In the genomic region with DNA sequence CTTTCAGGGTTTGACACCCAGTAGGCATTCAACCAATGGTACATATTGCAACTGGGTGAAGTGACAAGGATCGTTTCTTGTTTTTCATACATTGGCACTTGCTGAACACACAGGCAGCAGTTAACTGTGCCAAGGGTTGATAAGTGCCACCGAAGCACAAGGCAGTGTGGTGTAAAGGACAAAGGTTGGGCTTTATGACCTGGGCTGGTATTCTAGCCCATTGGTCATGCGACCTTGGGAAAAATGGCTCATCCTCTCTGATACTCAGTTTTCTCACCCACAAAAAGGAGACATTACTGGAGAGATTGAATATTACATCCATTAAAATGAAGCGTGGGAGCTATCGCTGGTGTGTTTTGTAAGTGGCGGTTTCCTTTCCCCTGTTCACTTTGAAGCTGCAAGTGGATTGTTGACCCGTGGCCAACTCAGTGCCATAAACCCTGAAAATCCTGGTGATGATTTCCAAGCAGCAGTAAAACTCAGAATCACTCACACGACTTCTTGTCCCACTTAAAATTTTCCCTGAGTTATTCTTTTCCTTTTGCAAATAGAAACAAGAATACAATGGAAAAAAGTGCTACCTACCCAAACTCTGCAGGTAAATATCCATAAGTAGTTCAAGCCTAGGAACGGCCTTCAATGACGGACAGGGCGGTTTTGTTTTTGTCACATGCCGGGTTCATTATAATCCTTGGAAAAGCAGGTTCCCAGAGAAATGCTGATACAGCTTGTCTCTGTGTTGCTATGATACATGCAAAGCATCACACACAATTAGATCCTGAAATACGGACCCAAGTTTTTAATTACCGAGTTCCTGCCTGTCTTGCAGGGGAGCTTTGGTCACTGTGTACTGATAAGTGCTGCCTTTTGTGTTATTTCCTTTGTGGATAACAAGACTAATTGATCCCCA, we compare ENCODE assay signal across 19 cellular contexts.
DNase-seq lines count a peak whose midpoint lies in the region; ATAC-seq and TF ChIP-seq lines count a peak whose summit lies in the region.
"Had no signal": no experiment of that assay in that cellular context is flagged by ENCODE, and none has a peak within 500 bp of the region (broad histone marks: within the 10 kb centered on the region; RNA-seq: fewer than 3 reads in every experiment).

No MANE protein-coding gene starts in this region.

- DNase-seq in Peyer's patch (peak in 2 of 3 donors; percentile 67 to 82), heart right ventricle (no peak), superior temporal gyrus (ENCODE audit: extremely low spot score) (peak; percentile 58), mesenteric fat pad (ENCODE audit: low spot score) (no peak)
- no peak for DNase-seq in stimulated activated naive CD8-positive, alpha-beta T cell treated with anti-CD3 and anti-CD28 coated beads, Interleukin-15, Interleukin-2, amounts not matched to agents 100 U/mL and 50 U/mL, for 24 hours
- DNase-seq: activated CD4-positive, alpha-beta T cell treated with anti-CD3 and anti-CD28 coated beads for 36 hours; CD8-positive, alpha-beta memory T cell; HFFc6; natural killer cell; NCI-H1694; OCI-M1; posterior cingulate gyrus; SHP77 treated with DMSO at 0.1 percent for 48 hours; stimulated activated CD4-positive, alpha-beta T cell treated with anti-CD3 and anti-CD28 coated beads, Interleukin-2, amount 100 ng/mL, for 48 hours; stimulated activated naive CD4-positive, alpha-beta T cell treated with Interleukin-2 at 50 U/mL for 16 hours; trophoblast cell had no signal

- TF ChIP-seq POLR2A in Peyer's patch (IDR thresholded peaks at IDR 0.05) = no peak

- TF ChIP-seq RAD21 in liver (IDR thresholded peaks at IDR 0.05) = peak; percentile 54 to 63

- H3K4me3 ChIP-seq in Peyer's patch (peak overlapping the region in 2 of 4 donors; percentile 24 to 43), heart right ventricle (no peak overlapping the region), liver (ENCODE audit: low read depth in 1 of 3, low read length in 3 of 3) (no peak overlapping the region)
- H3K4me3 ChIP-seq: smooth muscle cell had no signal

- intact Hi-C loops in heart right ventricle (cut with DNase I) = loop anchor here in 1 of 10 donors (10.0 kb wide), 1 partner anchor 196 kb away; no protein-coding TSS in a partner anchor

- peaks cover 0 to 15% (median 2%) of the 10 kb centered on the region in 4 donors for H3K4me1 ChIP-seq in Peyer's patch
- H3K4me1 ChIP-seq in heart right ventricle = peaks cover 0 to 16% (median 0%) of the 10 kb centered on the region in 9 donors
- H3K4me1 ChIP-seq in liver (ENCODE audit: control insufficient read depth in 4 of 4, insufficient read depth in 4 of 4, low read length in 3 of 4) = peaks cover 2 to 26% (median 13%) of the 10 kb centered on the region in 4 donors

- H3K36me3 ChIP-seq in Peyer's patch = no peaks in the 10 kb centered on the region
- H3K36me3 ChIP-seq in heart right ventricle = no peaks in the 10 kb centered on the region
- H3K36me3 ChIP-seq in liver (ENCODE audit: control insufficient read depth in 4 of 4, insufficient read depth in 3 of 4, low read depth in 1 of 4, low read length in 3 of 4) = no peaks in the 10 kb centered on the region

- no peak overlapping the region for H3K9ac ChIP-seq in liver (ENCODE audit: low read depth in 1 of 2, low read length in 2 of 2)

- 54 to 73% methylated on average over 14 of the region's 14 CpGs for WGBS in heart right ventricle, 2 donors
- WGBS in liver = 31% methylated on average over 14 of the region's 14 CpGs

- H3K9me3 ChIP-seq in Peyer's patch (no peaks in the 10 kb centered on the region), heart right ventricle (no peaks in the 10 kb centered on the region), liver (ENCODE audit: control insufficient read depth in 4 of 4, low read length in 3 of 4) (no peaks in the 10 kb centered on the region)

- ATAC-seq in heart right ventricle (peak in 5 of 8 donors; percentile 49 to 73 (median 60)), HG03432 (IDR thresholded peaks at IDR 0.05; ENCODE audit: unreplicated experiment) (no peak)
- no peak for ATAC-seq in stimulated activated naive CD8-positive, alpha-beta T cell treated with anti-CD3 and anti-CD28 coated beads, Interleukin-15, Interleukin-2, amounts not matched to agents 100 U/mL and 50 U/mL, for 24 hours
- ATAC-seq: activated CD4-positive, alpha-beta T cell treated with anti-CD3 and anti-CD28 coated beads for 36 hours; natural killer cell had no signal

- H3K27me3 ChIP-seq in Peyer's patch (no peaks in the 10 kb centered on the region), heart right ventricle (no peaks in the 10 kb centered on the region), liver (ENCODE audit: control insufficient read depth in 4 of 4, insufficient read depth in 4 of 4, low read length in 3 of 4) (no peaks in the 10 kb centered on the region)

- TF ChIP-seq CTCF in Peyer's patch (IDR thresholded peaks at IDR 0.05) (no peak), heart right ventricle (IDR thresholded peaks at IDR 0.05) (no peak), liver (IDR thresholded peaks at IDR 0.05; ENCODE audit: low read depth, low read length, missing input control) (no peak)

- H3K27ac ChIP-seq in Peyer's patch (peak overlapping the region in 3 of 4 donors; percentile 53 to 90 (median 82)), heart right ventricle (no peak overlapping the region), liver (ENCODE audit: low read depth in 1 of 2, low read length in 2 of 2) (peak overlapping the region; percentile 53 to 73)

TF ChIP-seq in liver, 16 proteins besides CTCF, POLR2A, EP300 and RAD21:
- TF ChIP-seq, protein P1, sequence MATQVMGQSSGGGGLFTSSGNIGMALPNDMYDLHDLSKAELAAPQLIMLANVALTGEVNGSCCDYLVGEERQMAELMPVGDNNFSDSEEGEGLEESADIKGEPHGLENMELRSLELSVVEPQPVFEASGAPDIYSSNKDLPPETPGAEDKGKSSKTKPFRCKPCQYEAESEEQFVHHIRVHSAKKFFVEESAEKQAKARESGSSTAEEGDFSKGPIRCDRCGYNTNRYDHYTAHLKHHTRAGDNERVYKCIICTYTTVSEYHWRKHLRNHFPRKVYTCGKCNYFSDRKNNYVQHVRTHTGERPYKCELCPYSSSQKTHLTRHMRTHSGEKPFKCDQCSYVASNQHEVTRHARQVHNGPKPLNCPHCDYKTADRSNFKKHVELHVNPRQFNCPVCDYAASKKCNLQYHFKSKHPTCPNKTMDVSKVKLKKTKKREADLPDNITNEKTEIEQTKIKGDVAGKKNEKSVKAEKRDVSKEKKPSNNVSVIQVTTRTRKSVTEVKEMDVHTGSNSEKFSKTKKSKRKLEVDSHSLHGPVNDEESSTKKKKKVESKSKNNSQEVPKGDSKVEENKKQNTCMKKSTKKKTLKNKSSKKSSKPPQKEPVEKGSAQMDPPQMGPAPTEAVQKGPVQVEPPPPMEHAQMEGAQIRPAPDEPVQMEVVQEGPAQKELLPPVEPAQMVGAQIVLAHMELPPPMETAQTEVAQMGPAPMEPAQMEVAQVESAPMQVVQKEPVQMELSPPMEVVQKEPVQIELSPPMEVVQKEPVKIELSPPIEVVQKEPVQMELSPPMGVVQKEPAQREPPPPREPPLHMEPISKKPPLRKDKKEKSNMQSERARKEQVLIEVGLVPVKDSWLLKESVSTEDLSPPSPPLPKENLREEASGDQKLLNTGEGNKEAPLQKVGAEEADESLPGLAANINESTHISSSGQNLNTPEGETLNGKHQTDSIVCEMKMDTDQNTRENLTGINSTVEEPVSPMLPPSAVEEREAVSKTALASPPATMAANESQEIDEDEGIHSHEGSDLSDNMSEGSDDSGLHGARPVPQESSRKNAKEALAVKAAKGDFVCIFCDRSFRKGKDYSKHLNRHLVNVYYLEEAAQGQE (IDR thresholded peaks at IDR 0.05) = peak; percentile 46
- TF ChIP-seq HNF4G (IDR thresholded peaks at IDR 0.05) = peak; percentile 60
- TF ChIP-seq ATF3 (IDR thresholded peaks at IDR 0.05) = peak; percentile 64
- peak in 1 of 2 donors; percentile 58 for TF ChIP-seq EGR1 (IDR thresholded peaks at IDR 0.05; ENCODE audit: low read depth in 2 of 2)
- no peak for TF ChIP-seq GABPA (IDR thresholded peaks at IDR 0.05 in 1 of 2, conservative IDR thresholded peaks at IDR 0.05 in 1 of 2)
- peak; percentile 91 for TF ChIP-seq SP1 (IDR thresholded peaks at IDR 0.05)
- TF ChIP-seq, protein P2, sequence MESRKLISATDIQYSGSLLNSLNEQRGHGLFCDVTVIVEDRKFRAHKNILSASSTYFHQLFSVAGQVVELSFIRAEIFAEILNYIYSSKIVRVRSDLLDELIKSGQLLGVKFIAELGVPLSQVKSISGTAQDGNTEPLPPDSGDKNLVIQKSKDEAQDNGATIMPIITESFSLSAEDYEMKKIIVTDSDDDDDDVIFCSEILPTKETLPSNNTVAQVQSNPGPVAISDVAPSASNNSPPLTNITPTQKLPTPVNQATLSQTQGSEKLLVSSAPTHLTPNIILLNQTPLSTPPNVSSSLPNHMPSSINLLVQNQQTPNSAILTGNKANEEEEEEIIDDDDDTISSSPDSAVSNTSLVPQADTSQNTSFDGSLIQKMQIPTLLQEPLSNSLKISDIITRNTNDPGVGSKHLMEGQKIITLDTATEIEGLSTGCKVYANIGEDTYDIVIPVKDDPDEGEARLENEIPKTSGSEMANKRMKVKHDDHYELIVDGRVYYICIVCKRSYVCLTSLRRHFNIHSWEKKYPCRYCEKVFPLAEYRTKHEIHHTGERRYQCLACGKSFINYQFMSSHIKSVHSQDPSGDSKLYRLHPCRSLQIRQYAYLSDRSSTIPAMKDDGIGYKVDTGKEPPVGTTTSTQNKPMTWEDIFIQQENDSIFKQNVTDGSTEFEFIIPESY (IDR thresholded peaks at IDR 0.05) = peak; percentile 53
- TF ChIP-seq MAX (IDR thresholded peaks at IDR 0.05) = peak; percentile 79
- TF ChIP-seq TAF1 (conservative IDR thresholded peaks at IDR 0.05) = no peak
- TF ChIP-seq JUND (IDR thresholded peaks at IDR 0.05) = peak; percentile 60 to 81
- TF ChIP-seq NR2F2 (IDR thresholded peaks at IDR 0.05) = peak; percentile 64
- peak; percentile 95 to 98 for TF ChIP-seq RXRA (IDR thresholded peaks at IDR 0.05)
- peak; percentile 64 for TF ChIP-seq FOXA2 (IDR thresholded peaks at IDR 0.05)
- peak; percentile 71 for TF ChIP-seq FOXA1 (IDR thresholded peaks at IDR 0.05)
- peak; percentile 90 to 94 for TF ChIP-seq HNF4A (conservative IDR thresholded peaks at IDR 0.05)
- TF ChIP-seq YY1 (IDR thresholded peaks at IDR 0.05) = peak; percentile 87

Comparison
In these comparisons a context has a peak if more than half of its experiments do, and no peak if none do; other contexts are left out.
1. DNase-seq: peak in Peyer's patch (2 of 3) and superior temporal gyrus (single experiment); none in heart right ventricle (0 of 2), mesenteric fat pad (single experiment) and stimulated activated naive CD8-positive, alpha-beta T cell treated with anti-CD3 and anti-CD28 coated beads, Interleukin-15, Interleukin-2, amounts not matched to agents 100 U/mL and 50 U/mL, for 24 hours (single experiment).
2. H3K27ac ChIP-seq: peak in Peyer's patch (3 of 4) and liver (2 of 2); none in heart right ventricle (0 of 10).
3. ATAC-seq: peak in heart right ventricle (5 of 8); none in stimulated activated naive CD8-positive, alpha-beta T cell treated with anti-CD3 and anti-CD28 coated beads, Interleukin-15, Interleukin-2, amounts not matched to agents 100 U/mL and 50 U/mL, for 24 hours (single experiment) and HG03432 (single experiment).